In the genomic region with DNA sequence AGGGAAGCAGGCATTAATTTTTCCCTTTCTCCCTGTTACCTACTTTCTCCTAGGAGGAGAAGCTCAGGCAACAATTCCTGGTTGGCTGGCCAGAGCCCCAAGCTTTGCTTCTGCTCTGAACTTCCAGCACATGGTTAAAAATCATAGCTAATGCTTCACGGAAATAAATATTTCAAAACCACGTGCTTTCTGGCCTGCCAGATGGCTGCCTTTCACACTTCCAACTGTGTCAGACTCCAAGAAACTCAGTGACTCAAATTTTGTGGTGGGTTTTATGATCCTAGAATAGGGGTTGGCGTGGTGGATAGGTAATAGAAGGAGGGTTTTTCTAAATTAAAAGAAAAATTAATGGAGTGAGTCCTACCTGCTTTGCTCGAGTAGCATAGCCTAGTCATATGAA, we compare ENCODE assay signal across 26 cellular contexts. TPM values are rescaled to one million over a fixed set of nuclear protein-coding genes. Genes with fewer than 3 reads are reported as not detected.
DNase-seq lines count a peak whose midpoint lies in the region; ATAC-seq, FAIRE-seq and TF ChIP-seq lines count a peak whose summit lies in the region.
"Had no signal": no experiment of that assay in that cellular context is flagged by ENCODE, and none has a peak within 500 bp of the region (broad histone marks: within the 10 kb centered on the region; RNA-seq: fewer than 3 reads in every experiment).

No MANE protein-coding gene starts in this region.

- no peaks in the 10 kb centered on the region for H3F3A ChIP-seq in GM23338 (replicated peaks; ENCODE audit: low read depth)

- DNase-seq in GM23338 (ENCODE audit: low spot score) (no peak), NCI-H446 treated with DMSO at 0.1 percent for 48 hours (lab: John Stamatoyannopoulos, UW) (peak; percentile 63), renal cortical epithelial cell (ENCODE audit: low read depth) (peak; percentile 50), NCI-H226 (no peak), trophoblast cell (no peak)
- DNase-seq: activated CD4-positive, alpha-beta T cell treated with anti-CD3 and anti-CD28 coated beads for 4 hours; activated naive CD4-positive, alpha-beta T cell treated with anti-CD3 and anti-CD28 coated beads, Interleukin-2, amount 10 ng/mL, durations not matched to agents 7 days and 5 days; adrenal gland; lower lobe of right lung; naive B cell; NCI-H1417; RPMI8226; stimulated activated CD4-positive, alpha-beta T cell treated with anti-CD3 and anti-CD28 coated beads, Interleukin-15, amount 100 ng/mL, for 24 hours; stimulated activated CD4-positive, alpha-beta T cell treated with anti-CD3 and anti-CD28 coated beads, Interleukin-4, amount 100 ng/mL, for 4 hours; T-helper 9 cell had no signal

- no peaks in the 10 kb centered on the region for H3K27me3 Mint-ChIP-seq in GM23338 (ENCODE audit: insufficient read depth, low read depth, poor library complexity)

- H3K27me3 ChIP-seq in GM23338 (ENCODE audit: insufficient read depth) (no peaks in the 10 kb centered on the region), trophoblast cell (ENCODE audit: insufficient read depth, low read length) (no peaks in the 10 kb centered on the region)
- H3K27me3 ChIP-seq: adrenal gland; BLaER1 treated with 17β-estradiol and CSF1 and Interleukin-3, amounts not matched to agents 10 nM and 100 nM; body of pancreas; SJSA1 had no signal

- H2AK5ac ChIP-seq in trophoblast cell (ENCODE audit: low read length) = no peak overlapping the region

- H4K8ac ChIP-seq in trophoblast cell (ENCODE audit: low read depth, low read length) = no peak overlapping the region

- H3K36me3 Mint-ChIP-seq in GM23338 (ENCODE audit: low read depth) = no peaks in the 10 kb centered on the region
- H3K36me3 Mint-ChIP-seq: activated naive CD4-positive, alpha-beta T cell treated with anti-CD3 and anti-CD28 coated beads, Interleukin-2, amount 10 ng/mL, durations not matched to agents 7 days and 5 days; naive B cell; type B pancreatic cell had no signal

- peak overlapping the region; percentile 69; the same call in 1 of the 2 replicates for H2AFZ ChIP-seq in GM23338
- H2AFZ ChIP-seq in trophoblast cell (ENCODE audit: insufficient read depth, low read length, poor library complexity) = no peak overlapping the region

- no peak overlapping the region for H3K9ac ChIP-seq in trophoblast cell (ENCODE audit: low read length)
- H3K9ac ChIP-seq: BLaER1 treated with 17β-estradiol and CSF1 and Interleukin-3, amounts not matched to agents 10 nM and 100 nM; KMS-11 had no signal

- H4K12ac ChIP-seq in trophoblast cell (ENCODE audit: low read depth, low read length) = no peak overlapping the region

- H3K9me3 ChIP-seq in trophoblast cell (ENCODE audit: insufficient read depth, low read depth, low read length) = no peaks in the 10 kb centered on the region
- H3K9me3 ChIP-seq: adrenal gland; BLaER1 treated with 17β-estradiol and CSF1 and Interleukin-3, amounts not matched to agents 10 nM and 100 nM; body of pancreas; lower lobe of right lung; prostate gland; SJSA1 had no signal

- H4K91ac ChIP-seq in trophoblast cell (ENCODE audit: low read depth, low read length) = no peak overlapping the region

- H3K4me2 ChIP-seq in GM23338 (no peak overlapping the region), trophoblast cell (ENCODE audit: low read length) (no peak overlapping the region)
- H3K4me2 ChIP-seq: BLaER1 treated with 17β-estradiol and CSF1 and Interleukin-3, amounts not matched to agents 10 nM and 100 nM; KMS-11 had no signal

- peak; percentile 97 for FAIRE-seq in islet of Langerhans (lab: Jason Lieb, UNC)
- FAIRE-seq: HTR-8/SVneo had no signal

- H3K4ac ChIP-seq in trophoblast cell (ENCODE audit: low read depth, low read length) = no peak overlapping the region

- WGBS in trophoblast cell (ENCODE audit: extremely low coverage, insufficient coverage, insufficient read length) = 100% methylated on average over 1 of the region's 4 CpGs

- H2BK5ac ChIP-seq in trophoblast cell (ENCODE audit: low read depth, low read length, poor library complexity) = no peak overlapping the region

- no peak overlapping the region for H3K27ac ChIP-seq in GM23338 (ENCODE audit: low read depth)
- no peak overlapping the region for H3K27ac ChIP-seq in trophoblast cell (ENCODE audit: low read depth, low read length)
- H3K27ac ChIP-seq: adrenal gland; BLaER1 treated with 17β-estradiol and CSF1 and Interleukin-3, amounts not matched to agents 10 nM and 100 nM; body of pancreas; KMS-11; lower lobe of right lung; prostate gland; SJSA1; VCaP had no signal

- H3K9me3 Mint-ChIP-seq in GM23338 = no peaks in the 10 kb centered on the region
- H3K9me3 Mint-ChIP-seq: activated naive CD4-positive, alpha-beta T cell treated with anti-CD3 and anti-CD28 coated beads, Interleukin-2, amount 10 ng/mL, durations not matched to agents 7 days and 5 days; activated T-helper 17 cell treated with anti-CD3 and anti-CD28 coated beads, Interleukin-2, amount 50 U/mL, for 72 hours; naive B cell; type B pancreatic cell had no signal

- TF ChIP-seq CTCF in GM23338 (conservative IDR thresholded peaks at IDR 0.05; ENCODE audit: low read depth in 2 of 2) = no peak

- no peak overlapping the region for H2BK120ac ChIP-seq in trophoblast cell (ENCODE audit: insufficient read depth, low read length, poor library complexity)

- H3K4me3 Mint-ChIP-seq in GM23338 = no peak overlapping the region
- H3K4me3 Mint-ChIP-seq: activated naive CD4-positive, alpha-beta T cell treated with anti-CD3 and anti-CD28 coated beads, Interleukin-2, amount 10 ng/mL, durations not matched to agents 7 days and 5 days; activated T-helper 17 cell treated with anti-CD3 and anti-CD28 coated beads, Interleukin-2, amount 50 U/mL, for 72 hours; naive B cell; type B pancreatic cell had no signal

- no peak overlapping the region for H2BK12ac ChIP-seq in trophoblast cell (ENCODE audit: low read length)

- peaks cover 11% of the 10 kb centered on the region for H3K4me1 Mint-ChIP-seq in GM23338
- H3K4me1 Mint-ChIP-seq: activated naive CD4-positive, alpha-beta T cell treated with anti-CD3 and anti-CD28 coated beads, Interleukin-2, amount 10 ng/mL, durations not matched to agents 7 days and 5 days; activated T-helper 17 cell treated with anti-CD3 and anti-CD28 coated beads, Interleukin-2, amount 50 U/mL, for 72 hours had no signal

- H3K4me3 ChIP-seq in GM23338 (no peak overlapping the region), trophoblast cell (ENCODE audit: low read depth, low read length) (no peak overlapping the region)
- H3K4me3 ChIP-seq: adrenal gland; BLaER1 treated with 17β-estradiol and CSF1 and Interleukin-3, amounts not matched to agents 10 nM and 100 nM; body of pancreas; lower lobe of right lung; prostate gland; SJSA1 had no signal

- H3K27ac Mint-ChIP-seq in GM23338 = no peak overlapping the region
- H3K27ac Mint-ChIP-seq: activated naive CD4-positive, alpha-beta T cell treated with anti-CD3 and anti-CD28 coated beads, Interleukin-2, amount 10 ng/mL, durations not matched to agents 7 days and 5 days; activated T-helper 17 cell treated with anti-CD3 and anti-CD28 coated beads, Interleukin-2, amount 50 U/mL, for 72 hours; naive B cell; type B pancreatic cell had no signal

- H4K20me1 ChIP-seq in GM23338 (replicated peaks; ENCODE audit: insufficient read depth) = no peaks in the 10 kb centered on the region
- H4K20me1 ChIP-seq: BLaER1 treated with 17β-estradiol and CSF1 and Interleukin-3, amounts not matched to agents 10 nM and 100 nM had no signal

- H3K79me2 ChIP-seq in GM23338 (replicated peaks; ENCODE audit: insufficient read depth) = no peaks in the 10 kb centered on the region
- H3K79me2 ChIP-seq in trophoblast cell (ENCODE audit: control insufficient read depth, insufficient read depth, low read length, poor library complexity) = no peaks in the 10 kb centered on the region

- H3K23ac ChIP-seq in trophoblast cell (ENCODE audit: low read length) = no peak overlapping the region

- ATAC-seq in GM23338 (no peak), HG03469 (IDR thresholded peaks at IDR 0.05; ENCODE audit: unreplicated experiment) (no peak)
- ATAC-seq: activated T-helper 17 cell treated with anti-CD3 and anti-CD28 coated beads, Interleukin-2, amount 50 U/mL, for 72 hours; body of pancreas; lower lobe of right lung had no signal

- H3K14ac ChIP-seq in trophoblast cell (ENCODE audit: low read length) = no peak overlapping the region

- H3K9me2 ChIP-seq in GM23338 (ENCODE audit: insufficient read depth) = no peaks in the 10 kb centered on the region

- H3K79me1 ChIP-seq in trophoblast cell (ENCODE audit: low read length) = no peaks in the 10 kb centered on the region

- no peak overlapping the region for H3K18ac ChIP-seq in trophoblast cell (ENCODE audit: low read length)

- H3K4me1 ChIP-seq in GM23338 (ENCODE audit: insufficient read depth) = no peaks in the 10 kb centered on the region
- no peaks in the 10 kb centered on the region for H3K4me1 ChIP-seq in trophoblast cell (ENCODE audit: control insufficient read depth in 1 of 2, insufficient read depth in 2 of 2, low read length in 2 of 2)
- H3K4me1 ChIP-seq: adrenal gland; BLaER1 treated with 17β-estradiol and CSF1 and Interleukin-3, amounts not matched to agents 10 nM and 100 nM; prostate gland; SJSA1 had no signal

- H3K36me3 ChIP-seq in GM23338 (ENCODE audit: insufficient read depth) (no peaks in the 10 kb centered on the region), trophoblast cell (ENCODE audit: control insufficient read depth in 1 of 2, insufficient read depth in 2 of 2, low read length in 2 of 2) (no peaks in the 10 kb centered on the region)
- H3K36me3 ChIP-seq: adrenal gland; BLaER1 treated with 17β-estradiol and CSF1 and Interleukin-3, amounts not matched to agents 10 nM and 100 nM; lower lobe of right lung; prostate gland; SJSA1 had no signal

TF ChIP-seq in GM23338, 12 proteins besides CTCF, POLR2A, EP300 and RAD21 (continues in another document):
- TF ChIP-seq JUNB (IDR thresholded peaks at IDR 0.05; ENCODE audit: unreplicated experiment) (no peak), POLR2AphosphoS5 (IDR thresholded peaks at IDR 0.05; ENCODE audit: low read depth) (no peak), ZNF114 (CRISPR knock-in tag; IDR thresholded peaks at IDR 0.05) (no peak), EZH2 (IDR thresholded peaks at IDR 0.05; ENCODE audit: low read depth, unreplicated experiment) (no peak), STAT1 (IDR thresholded peaks at IDR 0.05; ENCODE audit: unreplicated experiment) (no peak), ZNF331 (CRISPR knock-in tag; IDR thresholded peaks at IDR 0.05; ENCODE audit: low read depth) (no peak)
- TF ChIP-seq, protein P1, sequence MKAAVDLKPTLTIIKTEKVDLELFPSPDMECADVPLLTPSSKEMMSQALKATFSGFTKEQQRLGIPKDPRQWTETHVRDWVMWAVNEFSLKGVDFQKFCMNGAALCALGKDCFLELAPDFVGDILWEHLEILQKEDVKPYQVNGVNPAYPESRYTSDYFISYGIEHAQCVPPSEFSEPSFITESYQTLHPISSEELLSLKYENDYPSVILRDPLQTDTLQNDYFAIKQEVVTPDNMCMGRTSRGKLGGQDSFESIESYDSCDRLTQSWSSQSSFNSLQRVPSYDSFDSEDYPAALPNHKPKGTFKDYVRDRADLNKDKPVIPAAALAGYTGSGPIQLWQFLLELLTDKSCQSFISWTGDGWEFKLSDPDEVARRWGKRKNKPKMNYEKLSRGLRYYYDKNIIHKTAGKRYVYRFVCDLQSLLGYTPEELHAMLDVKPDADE (IDR thresholded peaks at IDR 0.05) = no peak

RNA-seq across cellular contexts. Expression of a gene that starts 58.5 kb away (rescaled TPM):
- total RNA-seq in GM23338 (2014; rRNA removed; shearing (Covaris generic)) = 118 and 138 TPM in 2 replicates
- polyA plus RNA-seq in GM23338 (2016; fragmentation: Nextera tagmentation; extraction: Ambion mirVana) = 66.7 and 79.0 TPM in 2 replicates
- 51.0 and 73.3 TPM in 2 replicates for total RNA-seq in renal cortical epithelial cell
- polyA plus RNA-seq in trophoblast cell (2013) = 230 and 232 TPM in 2 replicates

Comparison
In these comparisons a context has a peak if more than half of its experiments do, and no peak if none do; other contexts are left out.
1. DNase-seq: peak in NCI-H446 treated with DMSO at 0.1 percent for 48 hours (single experiment) and renal cortical epithelial cell (single experiment); none in GM23338 (single experiment), NCI-H226 (single experiment) and trophoblast cell (0 of 2).